ENCODE assay signal across 29 cellular contexts in genomic region chr10:74652664-74653063, GRCh38.
"Had no signal": no experiment of that assay in that cellular context is flagged by ENCODE, and none has a peak within 500 bp of the region (broad histone marks: within the 10 kb centered on the region; RNA-seq: fewer than 3 reads in every experiment).

No MANE protein-coding gene starts in this region.

- H3K9me3 ChIP-seq: ascending aorta, esophagus squamous epithelium, gastrocnemius medialis, pancreas, prostate gland, sigmoid colon, thoracic aorta had no signal

- H3K36me3 ChIP-seq: ascending aorta, brain microvascular endothelial cell, gastrocnemius medialis, pancreas, prostate gland, sigmoid colon, thoracic aorta had no signal

- H3K4me3 ChIP-seq: ascending aorta, esophagus squamous epithelium, gastrocnemius medialis, pancreas, prostate gland, sigmoid colon, thoracic aorta had no signal

- DNase-seq: activated CD4-positive, alpha-beta memory T cell treated with anti-CD3 and anti-CD28 coated beads, Interleukin-2, amount 10 ng/mL, durations not matched to agents 7 days and 5 days; activated CD4-positive, alpha-beta T cell treated with anti-CD3 and anti-CD28 coated beads for 1 hour; activated CD4-positive, alpha-beta T cell treated with anti-CD3 and anti-CD28 coated beads, Interleukin-2, amount 10 ng/mL, durations not matched to agents 7 days and 5 days; activated CD8-positive, alpha-beta memory T cell treated with anti-CD3 and anti-CD28 coated beads, Interleukin-2, amount 50 U/mL, for 48 hours; activated gamma-delta T cell; activated naive CD4-positive, alpha-beta T cell treated with anti-CD3 and anti-CD28 coated beads, Interleukin-2, amount 10 ng/mL, durations not matched to agents 7 days and 5 days; activated naive CD8-positive, alpha-beta T cell treated with anti-CD3 and anti-CD28 coated beads, Interleukin-2, amount 10 ng/mL, durations not matched to agents 7 days and 5 days; activated T-cell treated with anti-CD3 and anti-CD28 coated beads, Interleukin-2, amount 50 U/mL, for 24 hours; brain microvascular endothelial cell; central memory CD4-positive, alpha-beta T cell; dermis blood vessel endothelial cell; effector CD4-positive, alpha-beta T cell; esophagus squamous epithelium; gastrocnemius medialis; glutamatergic neuron; left colon; mammary epithelial cell; midbrain; naive thymus-derived CD4-positive, alpha-beta T cell; pancreas; sigmoid colon; small intestine; stimulated activated CD4-positive, alpha-beta T cell treated with anti-CD3 and anti-CD28 coated beads, Interleukin-4, amount 100 ng/mL, for 24 hours; T-helper 9 cell had no signal

- H3K27ac ChIP-seq: ascending aorta, brain microvascular endothelial cell, epithelial cell of prostate, esophagus squamous epithelium, gastrocnemius medialis, pancreas, prostate gland, sigmoid colon, thoracic aorta had no signal

- H3K4me1 ChIP-seq: ascending aorta, esophagus squamous epithelium, pancreas, prostate gland, sigmoid colon had no signal

- ATAC-seq: gastrocnemius medialis; left colon; naive thymus-derived CD4-positive, alpha-beta T cell; pancreas; stimulated activated effector memory CD8-positive, alpha-beta T cell treated with anti-CD3 and anti-CD28 coated beads, Interleukin-12 subunit alpha, Interleukin-12 subunit beta, amount 100 ng/mL, for 72 hours had no signal

- H3K27me3 ChIP-seq: ascending aorta, brain microvascular endothelial cell, esophagus squamous epithelium, gastrocnemius medialis, pancreas, sigmoid colon had no signal
